22 cellular contexts compared by ENCODE assay signal in the genomic region with DNA sequence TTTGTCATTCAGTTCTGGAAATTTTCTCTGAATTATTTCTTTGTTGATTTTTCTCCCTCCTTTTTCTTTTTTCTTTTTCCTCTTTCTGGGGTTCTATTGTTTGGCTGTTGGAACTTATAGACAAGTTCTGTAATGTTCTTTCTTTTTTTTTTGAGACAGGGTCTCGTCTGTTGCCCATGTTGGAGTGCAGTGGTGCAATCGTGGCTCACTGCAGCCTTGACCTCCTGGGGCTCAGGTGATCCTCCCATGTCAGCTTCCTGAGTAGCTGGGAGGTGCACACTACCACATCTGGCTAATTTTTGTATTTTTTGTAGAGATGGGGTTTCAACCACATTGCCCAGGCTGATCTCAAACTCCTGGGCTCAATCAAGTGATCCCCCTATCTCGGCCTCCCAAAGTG. TPM values are rescaled to one million over a fixed set of nuclear protein-coding genes. Genes with fewer than 3 reads are reported as not detected.
DNase-seq lines count a peak whose midpoint lies in the region; ATAC-seq, FAIRE-seq and TF ChIP-seq lines count a peak whose summit lies in the region.
"Had no signal": no experiment of that assay in that cellular context is flagged by ENCODE, and none has a peak within 500 bp of the region (broad histone marks: within the 10 kb centered on the region; RNA-seq: fewer than 3 reads in every experiment).

No MANE protein-coding gene starts in this region.

- H3K79me2 ChIP-seq in HepG2 (ENCODE audit: insufficient read depth, low read length), result no peaks in the 10 kb centered on the region

- DNase-seq in HepG2 (ENCODE audit: low spot score) (no peak), right lobe of liver (no peak), germinal center (ENCODE audit: low spot score) (no peak), posterior vena cava (ENCODE audit: low spot score) (no peak)
- DNase-seq: AML-193; Calu3; CD4-positive, alpha-beta memory T cell; CD4-positive, CD25-positive, alpha-beta regulatory T cell; CD8-positive, alpha-beta memory T cell; COR-L47; DMS79 treated with DMSO at 0.1 percent for 48 hours; GF-D8 had no signal

- H2AFZ ChIP-seq in HepG2 (ENCODE audit: low read length), result no peak overlapping the region

- H3K9me3 ChIP-seq in HepG2 (ENCODE audit: low read length) (no peaks in the 10 kb centered on the region), right lobe of liver (no peaks in the 10 kb centered on the region)
- H3K9me3 ChIP-seq: A549; BLaER1 treated with 17β-estradiol and CSF1 and Interleukin-3, amounts not matched to agents 10 nM and 100 nM had no signal

- BruUV-seq in HepG2 (replicated peaks; lab: Mats Ljungman, UMichigan), result no TSS peak

- H3K4me1 Mint-ChIP-seq in dendritic cell treated with granulocyte-macrophage colony-stimulating factor and Interleukin-4, amounts not matched to agents 40 ng/mL and 50 ng/mL, for 4 days (ENCODE audit: low read depth), result no peaks in the 10 kb centered on the region
- H3K4me1 Mint-ChIP-seq: B cell; CD4-positive, alpha-beta memory T cell; CD4-positive, CD25-positive, alpha-beta regulatory T cell; CD8-positive, alpha-beta memory T cell had no signal

- H3K27ac ChIP-seq in HepG2 (ENCODE audit: extremely low read length, insufficient read depth, low read length) (no peak overlapping the region), right lobe of liver (no peak overlapping the region), VCaP (peak overlapping the region; percentile 38; the same call in 1 of the 2 replicates)
- H3K27ac ChIP-seq: 22Rv1 had no signal

- H3K27ac Mint-ChIP-seq in dendritic cell treated with granulocyte-macrophage colony-stimulating factor and Interleukin-4, amounts not matched to agents 40 ng/mL and 50 ng/mL, for 4 days, result peak overlapping the region; percentile 18
- H3K27ac Mint-ChIP-seq: B cell; CD4-positive, alpha-beta memory T cell; CD4-positive, CD25-positive, alpha-beta regulatory T cell had no signal

- H3K9ac ChIP-seq in HepG2 (ENCODE audit: insufficient read depth, low read depth, low read length), result no peak overlapping the region
- H3K9ac ChIP-seq: BLaER1 treated with 17β-estradiol and CSF1 and Interleukin-3, amounts not matched to agents 10 nM and 100 nM had no signal

- no peaks in the 10 kb centered on the region for H3K9me3 Mint-ChIP-seq in dendritic cell treated with granulocyte-macrophage colony-stimulating factor and Interleukin-4, amounts not matched to agents 40 ng/mL and 50 ng/mL, for 4 days
- H3K9me3 Mint-ChIP-seq: CD14-positive monocyte; CD4-positive, CD25-positive, alpha-beta regulatory T cell; CD8-positive, alpha-beta memory T cell had no signal

- ATAC-seq in HepG2 (no peak), right lobe of liver (no peak)
- ATAC-seq: A549 had no signal

- H3K27me3 ChIP-seq in HepG2 (ENCODE audit: control insufficient read depth in 1 of 2, insufficient read depth in 2 of 2, low read length in 2 of 2) (no peaks in the 10 kb centered on the region), right lobe of liver (no peaks in the 10 kb centered on the region)
- H3K27me3 ChIP-seq: BLaER1 treated with 17β-estradiol and CSF1 and Interleukin-3, amounts not matched to agents 10 nM and 100 nM had no signal

- H3K36me3 ChIP-seq in HepG2 (replicated peaks in 1 of 2; ENCODE audit: control insufficient read depth in 1 of 2, insufficient read depth in 2 of 2, low read length in 2 of 2) (no peaks in the 10 kb centered on the region), right lobe of liver (no peaks in the 10 kb centered on the region)
- H3K36me3 ChIP-seq: BLaER1 treated with 17β-estradiol and CSF1 and Interleukin-3, amounts not matched to agents 10 nM and 100 nM had no signal

- no peak for TF ChIP-seq POLR2A in HepG2 (IDR thresholded peaks at IDR 0.05; ENCODE audit: insufficient read depth in 1 of 2, low read depth in 2 of 2, low read length in 2 of 2)
- TF ChIP-seq POLR2A in right lobe of liver (IDR thresholded peaks at IDR 0.05), result no peak

- TF ChIP-seq EP300 in HepG2 (IDR thresholded peaks at IDR 0.05; ENCODE audit: low read depth in 2 of 2, low read length in 2 of 2) (no peak), HepG2 (CRISPR knock-in tag; IDR thresholded peaks at IDR 0.05; ENCODE audit: borderline replicate concordance) (no peak)

- CTCF ChIA-PET in HepG2 (lab: Yijun Ruan, JAX; ENCODE audit: low intra/inter-chr PET ratio, low total read pairs), result no interaction called here

- intact Hi-C loops in HepG2 (cut with micrococcal nuclease; ENCODE audit: unreplicated experiment), result no loop called here
- intact Hi-C loops in right lobe of liver (cut with DNase I), result no loop called here
- intact Hi-C loops in dendritic cell treated with granulocyte-macrophage colony-stimulating factor and Interleukin-4, amounts not matched to agents 40 ng/mL and 50 ng/mL, for 4 days (cut with micrococcal nuclease), result no loop called here
- intact Hi-C loops in posterior vena cava (cut with DNase I), result no loop called here

- peaks cover 9% of the 10 kb centered on the region for H3K27me3 Mint-ChIP-seq in dendritic cell treated with granulocyte-macrophage colony-stimulating factor and Interleukin-4, amounts not matched to agents 40 ng/mL and 50 ng/mL, for 4 days

- TF ChIP-seq CTCF in HepG2 (CRISPR knock-in tag; IDR thresholded peaks at IDR 0.05), result no peak
- TF ChIP-seq CTCF in right lobe of liver (IDR thresholded peaks at IDR 0.05), result no peak
- no peak for TF ChIP-seq CTCF in VCaP (conservative IDR thresholded peaks at IDR 0.05)

- H3K4me1 ChIP-seq in HepG2 (ENCODE audit: insufficient read depth, low read length) (peaks cover 39% of the 10 kb centered on the region), right lobe of liver (peaks cover 0 to 18% (median 6%) of the 10 kb centered on the region in 4 donors)

- POLR2A ChIA-PET in HepG2 (lab: Yijun Ruan, JAX), result interaction anchor here (1.1 kb wide), 1 partner anchor 14 kb away, joined by 3 read pairs; no protein-coding TSS in a partner anchor

- no peak overlapping the region for H3K4me3 Mint-ChIP-seq in dendritic cell treated with granulocyte-macrophage colony-stimulating factor and Interleukin-4, amounts not matched to agents 40 ng/mL and 50 ng/mL, for 4 days
- H3K4me3 Mint-ChIP-seq: B cell; CD14-positive monocyte; CD4-positive, alpha-beta memory T cell; CD4-positive, CD25-positive, alpha-beta regulatory T cell; CD8-positive, alpha-beta memory T cell had no signal

- TF ChIP-seq RAD21 in HepG2 (CRISPR knock-in tag; IDR thresholded peaks at IDR 0.05), result no peak

- in situ Hi-C loops in HepG2 (cut with HindIII; ENCODE audit: extremely low pct_ligation_motif_present, low pct_unique_long_range_greater_than_20kb), result no loop called here

- no peaks in the 10 kb centered on the region for H3K36me3 Mint-ChIP-seq in dendritic cell treated with granulocyte-macrophage colony-stimulating factor and Interleukin-4, amounts not matched to agents 40 ng/mL and 50 ng/mL, for 4 days (ENCODE audit: low read depth)
- H3K36me3 Mint-ChIP-seq: CD14-positive monocyte; CD4-positive, alpha-beta memory T cell; CD4-positive, CD25-positive, alpha-beta regulatory T cell; CD8-positive, alpha-beta memory T cell had no signal

- no peak for FAIRE-seq in HepG2 (lab: Jason Lieb, UNC)
- FAIRE-seq: D721Med, GM12891, GM19239 had no signal

- WGBS in HepG2 (ENCODE audit: low lambda C conversion rate), result 29% methylated on average over 3 of the region's 3 CpGs
- 52% methylated on average over 3 of the region's 3 CpGs for WGBS in right lobe of liver (ENCODE audit: insufficient coverage, low coverage, low lambda C conversion rate, missing lambda C conversion rate)

- 0 out of 2 replicates have a peak overlapping the region, but pooled peaks have one; percentile 10 for H3K4me2 ChIP-seq in HepG2 (ENCODE audit: low read depth, low read length)
- H3K4me2 ChIP-seq: A549; BLaER1 treated with 17β-estradiol and CSF1 and Interleukin-3, amounts not matched to agents 10 nM and 100 nM had no signal

- no peaks in the 10 kb centered on the region for H4K20me1 ChIP-seq in HepG2 (ENCODE audit: insufficient read depth, low read length)
- H4K20me1 ChIP-seq: BLaER1 treated with 17β-estradiol and CSF1 and Interleukin-3, amounts not matched to agents 10 nM and 100 nM had no signal

- H3K4me3 ChIP-seq in HepG2 (replicated peaks in 1 of 3; ENCODE audit: insufficient read depth in 1 of 3, low read depth in 2 of 3, low read length in 3 of 3), result no peak overlapping the region
- no peak overlapping the region for H3K4me3 ChIP-seq in right lobe of liver
- H3K4me3 ChIP-seq: A549; BLaER1 treated with 17β-estradiol and CSF1 and Interleukin-3, amounts not matched to agents 10 nM and 100 nM had no signal

RNA-seq across cellular contexts. Expression of a gene that starts 30.1 kb away (rescaled TPM):
- 0.21 and 0.42 TPM in 2 replicates for total RNA-seq in HepG2 (2016; rRNA removed; fragmentation: Illumina TruSeq; extraction: Trizol)
- total RNA-seq in HepG2 (2016; cell fraction: cytosol; rRNA removed; fragmentation: Illumina TruSeq; extraction: Trizol; ENCODE audit: low read depth), result not detected in 2 replicates
- total RNA-seq in HepG2 (2016; cell fraction: insoluble cytoplasmic fraction; rRNA removed; fragmentation: Illumina TruSeq; extraction: Trizol), result 0.30 and 0.33 TPM in 2 replicates
- 0.25 and 0.28 TPM in 2 replicates for total RNA-seq in HepG2 (2016; cell fraction: membrane; rRNA removed; fragmentation: Illumina TruSeq; extraction: Trizol)
- total RNA-seq in HepG2 (2016; cell fraction: nucleus; rRNA removed; fragmentation: Illumina TruSeq; extraction: Trizol), result 0.31 TPM in 1 of 2 replicates, not detected in the other
- polyA plus RNA-seq in HepG2 (2011; rRNA removed), result 0.35 and 0.67 TPM in 2 replicates
- 0.63 and 0.83 TPM in 2 replicates for polyA plus RNA-seq in HepG2 (2011; cell fraction: cytosol; rRNA removed)
- 0.36 and 0.56 TPM in 2 replicates for polyA plus RNA-seq in HepG2 (2011; cell fraction: nucleus; rRNA removed)
- 0.13 and 0.19 TPM in 2 replicates for polyA plus RNA-seq in HepG2 (2012)
- 0.07 TPM in 1 of 2 replicates, not detected in the other for polyA plus RNA-seq in HepG2 (2016; cell fraction: cytosol; fragmentation: Illumina TruSeq; extraction: Trizol; ENCODE audit: low read depth)
- 0.44 and 0.53 TPM in 2 replicates for polyA plus RNA-seq in HepG2 (2016; cell fraction: insoluble cytoplasmic fraction; fragmentation: Illumina TruSeq; extraction: Trizol; ENCODE audit: low read depth)
- 0.19 TPM in 1 of 2 replicates, not detected in the other for polyA plus RNA-seq in HepG2 (2016; cell fraction: membrane; fragmentation: Illumina TruSeq; extraction: Trizol; ENCODE audit: low read depth)
- polyA plus RNA-seq in HepG2 (2016; cell fraction: nucleus; fragmentation: Illumina TruSeq; extraction: Trizol; ENCODE audit: insufficient read depth, low read depth), result 0.15 TPM in 1 of 2 replicates, not detected in the other
- polyA minus RNA-seq in HepG2 (2011; rRNA and poly(A)+ RNA removed; ENCODE audit: low replicate concordance), result 0.02 and 10.0 TPM in 2 replicates
- polyA minus RNA-seq in HepG2 (2011; cell fraction: cytosol; rRNA and poly(A)+ RNA removed), result not detected in 2 replicates
- 0.25 and 0.77 TPM in 2 replicates for polyA minus RNA-seq in HepG2 (2011; cell fraction: nucleus; rRNA and poly(A)+ RNA removed)
- total RNA-seq in right lobe of liver, result 1 to 10 TPM; 1.1 to 2.7 (median 1.3) TPM
- total RNA-seq in posterior vena cava, result 1 to 10 TPM in 1 of 2 donors, under 1 TPM in 1; 0.60 to 3.7 TPM
- polyA plus RNA-seq: CD4-positive, alpha-beta memory T cell; CD8-positive, alpha-beta memory T cell had no signal

RNA-seq across cellular contexts. Expression of a gene that starts 35.1 kb away (rescaled TPM):
- 28.1 and 49.8 TPM in 2 replicates for total RNA-seq in HepG2 (2016; rRNA removed; fragmentation: Illumina TruSeq; extraction: Trizol)
- total RNA-seq in HepG2 (2016; cell fraction: cytosol; rRNA removed; fragmentation: Illumina TruSeq; extraction: Trizol; ENCODE audit: low read depth), result 2.4 and 2.7 TPM in 2 replicates
- 24.8 and 48.3 TPM in 2 replicates for total RNA-seq in HepG2 (2016; cell fraction: insoluble cytoplasmic fraction; rRNA removed; fragmentation: Illumina TruSeq; extraction: Trizol)
- 7.4 and 9.1 TPM in 2 replicates for total RNA-seq in HepG2 (2016; cell fraction: membrane; rRNA removed; fragmentation: Illumina TruSeq; extraction: Trizol)
- total RNA-seq in HepG2 (2016; cell fraction: nucleus; rRNA removed; fragmentation: Illumina TruSeq; extraction: Trizol), result 53.7 and 57.7 TPM in 2 replicates
- 51.0 and 56.7 TPM in 2 replicates for polyA plus RNA-seq in HepG2 (2011; rRNA removed)
- 33.1 and 51.2 TPM in 2 replicates for polyA plus RNA-seq in HepG2 (2011; cell fraction: cytosol; rRNA removed)
- 14.3 and 18.8 TPM in 2 replicates for polyA plus RNA-seq in HepG2 (2011; cell fraction: nucleus; rRNA removed)
- polyA plus RNA-seq in HepG2 (2012), result 41.6 and 43.2 TPM in 2 replicates
- polyA plus RNA-seq in HepG2 (2016; cell fraction: cytosol; fragmentation: Illumina TruSeq; extraction: Trizol; ENCODE audit: low read depth), result 1.2 and 1.5 TPM in 2 replicates
- 15.9 and 16.5 TPM in 2 replicates for polyA plus RNA-seq in HepG2 (2016; cell fraction: insoluble cytoplasmic fraction; fragmentation: Illumina TruSeq; extraction: Trizol; ENCODE audit: low read depth)
- polyA plus RNA-seq in HepG2 (2016; cell fraction: membrane; fragmentation: Illumina TruSeq; extraction: Trizol; ENCODE audit: low read depth), result 2.6 and 3.8 TPM in 2 replicates
- polyA plus RNA-seq in HepG2 (2016; cell fraction: nucleus; fragmentation: Illumina TruSeq; extraction: Trizol; ENCODE audit: insufficient read depth, low read depth), result 40.9 and 42.8 TPM in 2 replicates
- polyA minus RNA-seq in HepG2 (2011; rRNA and poly(A)+ RNA removed; ENCODE audit: low replicate concordance), result 133 and 193 TPM in 2 replicates
- 83.4 and 112 TPM in 2 replicates for polyA minus RNA-seq in HepG2 (2011; cell fraction: cytosol; rRNA and poly(A)+ RNA removed)
- polyA minus RNA-seq in HepG2 (2011; cell fraction: nucleus; rRNA and poly(A)+ RNA removed), result 33.0 and 62.8 TPM in 2 replicates
- total RNA-seq in right lobe of liver, result 10 to 100 TPM; 41.0 to 87.5 (median 63.7) TPM
- 100 to 1,000 TPM; 102 to 144 TPM for total RNA-seq in posterior vena cava
